ENCODE assay signal across 19 cellular contexts in genomic region chr3:120370463-120370862, GRCh38. TPM values are rescaled to one million over a fixed set of nuclear protein-coding genes. Genes with fewer than 3 reads are reported as not detected.
DNase-seq lines count a peak whose midpoint lies in the region; ATAC-seq, FAIRE-seq and TF ChIP-seq lines count a peak whose summit lies in the region.
"Had no signal": no experiment of that assay in that cellular context is flagged by ENCODE, and none has a peak within 500 bp of the region (broad histone marks: within the 10 kb centered on the region; RNA-seq: fewer than 3 reads in every experiment).

No MANE protein-coding gene starts in this region.

- FAIRE-seq in GM18507 (lab: Jason Lieb, UNC) (peak; percentile 71), GM19239 (lab: Jason Lieb, UNC) (peak; percentile 68)
- FAIRE-seq: urothelium cell line had no signal

- no peak overlapping the region for H3K9ac ChIP-seq in MM.1S (ENCODE audit: low read length)

- H3K4me3 Mint-ChIP-seq in T-helper 2 cell treated with Interferon-gamma antibody and Interleukin-4, amounts not matched to agents 5 μg/mL and 100 μg/mL, for 36 hours: no peak overlapping the region
- H3K4me3 Mint-ChIP-seq: activated CD4-positive, alpha-beta memory T cell treated with anti-CD3 and anti-CD28 coated beads, Interleukin-2, amount 10 ng/mL, durations not matched to agents 7 days and 5 days; central memory CD8-positive, alpha-beta T cell; T-cell had no signal

- H3K9me3 ChIP-seq in MM.1S (replicated peaks; ENCODE audit: insufficient read depth, low read length) (no peaks in the 10 kb centered on the region), left lung (no peaks in the 10 kb centered on the region)
- H3K9me3 ChIP-seq: esophagus muscularis mucosa had no signal

- ATAC-seq in HG02938 (IDR thresholded peaks at IDR 0.05; ENCODE audit: unreplicated experiment) (peak; percentile 64), HG03469 (IDR thresholded peaks at IDR 0.05; ENCODE audit: unreplicated experiment) (peak; percentile 63), left lung (no peak)
- ATAC-seq: right cardiac atrium, Right ventricle myocardium inferior, T-cell had no signal

- no peaks in the 10 kb centered on the region for H3K9me2 ChIP-seq in MM.1S (replicated peaks; ENCODE audit: insufficient read depth, low read length)

- intact Hi-C loops in left lung (cut with DNase I): no loop called here

- DNase-seq in GM18507 (ENCODE audit: extremely low spot score, insufficient read length, low read depth) (no peak), GM19239 (ENCODE audit: insufficient read length, low spot score) (no peak), GDM1 (lab: John Stamatoyannopoulos, UW) (no peak), MM.1S (no peak), left lung (no peak)
- no peak for DNase-seq in T-helper 2 cell treated with Interferon-gamma antibody and Interleukin-4, amounts not matched to agents 5 μg/mL and 100 μg/mL, for 36 hours (ENCODE audit: low spot score)
- DNase-seq: activated CD4-positive, alpha-beta memory T cell treated with anti-CD3 and anti-CD28 coated beads, Interleukin-2, amount 10 ng/mL, durations not matched to agents 7 days and 5 days; effector CD4-positive, alpha-beta T cell; KBM-7; NCI-H510A treated with DMSO at 0.1 percent for 48 hours; right cardiac atrium; T-cell had no signal

- no peak overlapping the region for H3K4me2 ChIP-seq in MM.1S (ENCODE audit: low read depth, low read length)

- H3K4me3 ChIP-seq in MM.1S (ENCODE audit: low read length): no peak overlapping the region
- H3K4me3 ChIP-seq in left lung: no peak overlapping the region
- H3K4me3 ChIP-seq: esophagus muscularis mucosa had no signal

- H3K27me3 ChIP-seq in MM.1S (replicated peaks; ENCODE audit: insufficient read depth, low read length): no peaks in the 10 kb centered on the region
- no peaks in the 10 kb centered on the region for H3K27me3 ChIP-seq in left lung
- H3K27me3 ChIP-seq: esophagus muscularis mucosa had no signal

- no peaks in the 10 kb centered on the region for H3F3A ChIP-seq in MM.1S (ENCODE audit: insufficient read depth, low read length)

- H3K27ac ChIP-seq in MM.1S (ENCODE audit: low read length) (no peak overlapping the region), left lung (no peak overlapping the region)
- H3K27ac ChIP-seq: esophagus muscularis mucosa, VCaP had no signal

- peaks cover 41% of the 10 kb centered on the region for H3K27me3 Mint-ChIP-seq in T-helper 2 cell treated with Interferon-gamma antibody and Interleukin-4, amounts not matched to agents 5 μg/mL and 100 μg/mL, for 36 hours (ENCODE audit: low read depth)

- no peak overlapping the region for H2AFZ ChIP-seq in MM.1S (ENCODE audit: low read length)

- no peaks in the 10 kb centered on the region for H3K4me1 ChIP-seq in MM.1S (ENCODE audit: low read length)
- H3K4me1 ChIP-seq in left lung: no peaks in the 10 kb centered on the region
- H3K4me1 ChIP-seq: esophagus muscularis mucosa had no signal

- H3K36me3 ChIP-seq in MM.1S (replicated peaks; ENCODE audit: insufficient read depth, low read length) (no peaks in the 10 kb centered on the region), left lung (no peaks in the 10 kb centered on the region)
- H3K36me3 ChIP-seq: esophagus muscularis mucosa had no signal

- no peaks in the 10 kb centered on the region for H4K20me1 ChIP-seq in MM.1S (ENCODE audit: insufficient read depth, low read length)

- TF ChIP-seq CTCF in MM.1S (IDR thresholded peaks at IDR 0.05; ENCODE audit: low read length) (no peak), left lung (IDR thresholded peaks at IDR 0.05) (no peak)

- no peak overlapping the region for H3K27ac Mint-ChIP-seq in T-helper 2 cell treated with Interferon-gamma antibody and Interleukin-4, amounts not matched to agents 5 μg/mL and 100 μg/mL, for 36 hours
- H3K27ac Mint-ChIP-seq: activated CD4-positive, alpha-beta memory T cell treated with anti-CD3 and anti-CD28 coated beads, Interleukin-2, amount 10 ng/mL, durations not matched to agents 7 days and 5 days; T-cell had no signal

- H3K36me3 Mint-ChIP-seq in T-helper 2 cell treated with Interferon-gamma antibody and Interleukin-4, amounts not matched to agents 5 μg/mL and 100 μg/mL, for 36 hours (ENCODE audit: low read depth): no peaks in the 10 kb centered on the region
- H3K36me3 Mint-ChIP-seq: T-cell had no signal

- H3K9me3 Mint-ChIP-seq in T-helper 2 cell treated with Interferon-gamma antibody and Interleukin-4, amounts not matched to agents 5 μg/mL and 100 μg/mL, for 36 hours: no peaks in the 10 kb centered on the region
- H3K9me3 Mint-ChIP-seq: activated CD4-positive, alpha-beta memory T cell treated with anti-CD3 and anti-CD28 coated beads, Interleukin-2, amount 10 ng/mL, durations not matched to agents 7 days and 5 days; central memory CD8-positive, alpha-beta T cell; T-cell had no signal

- H3K79me2 ChIP-seq in MM.1S (ENCODE audit: low read length): no peaks in the 10 kb centered on the region

- no peaks in the 10 kb centered on the region for H3K4me1 Mint-ChIP-seq in T-helper 2 cell treated with Interferon-gamma antibody and Interleukin-4, amounts not matched to agents 5 μg/mL and 100 μg/mL, for 36 hours (ENCODE audit: low read depth)
- H3K4me1 Mint-ChIP-seq: activated CD4-positive, alpha-beta memory T cell treated with anti-CD3 and anti-CD28 coated beads, Interleukin-2, amount 10 ng/mL, durations not matched to agents 7 days and 5 days; central memory CD8-positive, alpha-beta T cell; T-cell had no signal

RNA-seq across cellular contexts. Expression of gene LRRC58, which starts 21.3 kb away (rescaled TPM):
- 10 to 100 TPM; 21.3 to 25.4 TPM for total RNA-seq in left lung
